31 cellular contexts compared by ENCODE assay signal in the genomic region with DNA sequence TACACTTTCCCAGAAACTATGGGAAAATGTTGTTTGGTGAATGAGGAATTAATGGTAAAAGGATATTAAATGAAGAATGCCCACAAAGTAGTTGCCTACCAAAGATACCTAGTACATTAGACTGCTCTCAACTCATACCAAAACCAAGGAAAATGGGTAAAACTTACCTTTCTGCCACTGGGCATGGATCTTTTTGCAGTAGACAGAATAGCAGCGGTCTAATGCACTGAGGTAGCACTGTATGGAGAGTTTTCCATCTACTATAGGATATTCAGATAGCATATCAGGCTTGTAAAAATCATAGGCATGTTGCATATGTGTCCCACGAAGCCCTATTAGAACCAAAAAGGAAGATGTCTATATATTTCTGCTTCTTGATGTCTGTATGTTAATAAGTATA.
"Had no signal": no experiment of that assay in that cellular context is flagged by ENCODE, and none has a peak within 500 bp of the region (broad histone marks: within the 10 kb centered on the region; RNA-seq: fewer than 3 reads in every experiment).

No MANE protein-coding gene starts in this region.

- H3K4me1 ChIP-seq: ascending aorta, foreskin keratinocyte, gastrocnemius medialis had no signal

- DNase-seq: activated B cell treated with CpG ODN at 0.5 μM for 24 hours; activated CD4-positive, alpha-beta T cell treated with anti-CD3 and anti-CD28 coated beads for 48 hours; activated CD4-positive, alpha-beta T cell treated with anti-CD3 and anti-CD28 coated beads, Interleukin-2, amount 50 U/mL, for 1 hour; activated CD4-positive, alpha-beta T cell treated with anti-CD3 and anti-CD28 coated beads, Interleukin-2, amount 50 U/mL, for 48 hours; activated CD8-positive, alpha-beta memory T cell treated with anti-CD3 and anti-CD28 coated beads, Interleukin-2, amount 10 ng/mL, durations not matched to agents 7 days and 5 days; activated CD8-positive, alpha-beta memory T cell treated with anti-CD3 and anti-CD28 coated beads, Interleukin-2, amount 50 U/mL, for 4 hours; activated CD8-positive, alpha-beta T cell treated with anti-CD3 and anti-CD28 coated beads for 36 hours; activated gamma-delta T cell; activated naive CD4-positive, alpha-beta T cell; activated naive CD4-positive, alpha-beta T cell treated with anti-CD3 and anti-CD28 coated beads, Interleukin-2, amount 10 ng/mL, durations not matched to agents 7 days and 5 days; activated naive CD8-positive, alpha-beta T cell treated with anti-CD3 and anti-CD28 coated beads, Interleukin-2, amount 10 ng/mL, durations not matched to agents 7 days and 5 days; activated T-cell treated with anti-CD3 and anti-CD28 coated beads, Interleukin-2, amount 50 U/mL, for 1 hour; caudate nucleus; cortex of kidney; dermis blood vessel endothelial cell; effector CD4-positive, alpha-beta T cell; effector memory CD8-positive, alpha-beta T cell; erythroblast; foreskin keratinocyte; gastrocnemius medialis; glutamatergic neuron; heart left ventricle; T1000; WERI-Rb-1 had no signal

- ATAC-seq: activated CD4-positive, CD25-positive, alpha-beta regulatory T cell treated with anti-CD3 and anti-CD28 coated beads, Interleukin-2, amount 50 U/mL, for 24 hours; activated CD8-positive, alpha-beta memory T cell treated with anti-CD3 and anti-CD28 coated beads, Interleukin-2, amount 10 ng/mL, durations not matched to agents 7 days and 5 days; activated CD8-positive, alpha-beta T cell treated with anti-CD3 and anti-CD28 coated beads for 36 hours; activated naive CD4-positive, alpha-beta T cell treated with anti-CD3 and anti-CD28 coated beads, Interleukin-2, amount 50 U/mL, for 72 hours; effector memory CD8-positive, alpha-beta T cell; foreskin keratinocyte; gastrocnemius medialis; heart left ventricle had no signal

- H3K27me3 Mint-ChIP-seq: activated B cell treated with CpG ODN at 0.5 μM for 24 hours; activated CD8-positive, alpha-beta memory T cell treated with anti-CD3 and anti-CD28 coated beads, Interleukin-2, amount 10 ng/mL, durations not matched to agents 7 days and 5 days; activated CD8-positive, alpha-beta T cell treated with anti-CD3 and anti-CD28 coated beads for 36 hours; activated naive CD4-positive, alpha-beta T cell treated with anti-CD3 and anti-CD28 coated beads, Interleukin-2, amount 10 ng/mL, durations not matched to agents 7 days and 5 days; activated naive CD8-positive, alpha-beta T cell treated with anti-CD3 and anti-CD28 coated beads, Interleukin-2, amount 10 ng/mL, durations not matched to agents 7 days and 5 days; brain; effector memory CD8-positive, alpha-beta T cell had no signal

- H3K27ac ChIP-seq: ascending aorta, esophagus muscularis mucosa, foreskin keratinocyte, gastrocnemius medialis, heart left ventricle, WERI-Rb-1 had no signal

- H3K4me3 ChIP-seq: ascending aorta, esophagus muscularis mucosa, gastrocnemius medialis, heart left ventricle had no signal

- FAIRE-seq: bronchial epithelial cell, colon had no signal

- H3K27me3 ChIP-seq: ascending aorta, esophagus muscularis mucosa, foreskin keratinocyte, gastrocnemius medialis, heart left ventricle had no signal

- H3K9me3 Mint-ChIP-seq: activated B cell treated with CpG ODN at 0.5 μM for 24 hours; activated CD8-positive, alpha-beta T cell treated with anti-CD3 and anti-CD28 coated beads for 36 hours; activated naive CD4-positive, alpha-beta T cell treated with anti-CD3 and anti-CD28 coated beads, Interleukin-2, amount 10 ng/mL, durations not matched to agents 7 days and 5 days; activated naive CD4-positive, alpha-beta T cell treated with anti-CD3 and anti-CD28 coated beads, Interleukin-2, amount 50 U/mL, for 72 hours; activated naive CD8-positive, alpha-beta T cell treated with anti-CD3 and anti-CD28 coated beads, Interleukin-2, amount 10 ng/mL, durations not matched to agents 7 days and 5 days; brain; effector memory CD8-positive, alpha-beta T cell had no signal

- H3K4me3 Mint-ChIP-seq: activated B cell treated with CpG ODN at 0.5 μM for 24 hours; activated CD8-positive, alpha-beta memory T cell treated with anti-CD3 and anti-CD28 coated beads, Interleukin-2, amount 10 ng/mL, durations not matched to agents 7 days and 5 days; activated CD8-positive, alpha-beta T cell treated with anti-CD3 and anti-CD28 coated beads for 36 hours; activated naive CD4-positive, alpha-beta T cell treated with anti-CD3 and anti-CD28 coated beads, Interleukin-2, amount 10 ng/mL, durations not matched to agents 7 days and 5 days; activated naive CD8-positive, alpha-beta T cell treated with anti-CD3 and anti-CD28 coated beads, Interleukin-2, amount 10 ng/mL, durations not matched to agents 7 days and 5 days; effector memory CD8-positive, alpha-beta T cell had no signal

- H3K27ac Mint-ChIP-seq: activated B cell treated with CpG ODN at 0.5 μM for 24 hours; activated CD8-positive, alpha-beta memory T cell treated with anti-CD3 and anti-CD28 coated beads, Interleukin-2, amount 10 ng/mL, durations not matched to agents 7 days and 5 days; activated CD8-positive, alpha-beta T cell treated with anti-CD3 and anti-CD28 coated beads for 36 hours; activated naive CD4-positive, alpha-beta T cell treated with anti-CD3 and anti-CD28 coated beads, Interleukin-2, amount 10 ng/mL, durations not matched to agents 7 days and 5 days; activated naive CD4-positive, alpha-beta T cell treated with anti-CD3 and anti-CD28 coated beads, Interleukin-2, amount 50 U/mL, for 72 hours; activated naive CD8-positive, alpha-beta T cell treated with anti-CD3 and anti-CD28 coated beads, Interleukin-2, amount 10 ng/mL, durations not matched to agents 7 days and 5 days had no signal

- H3K9me3 ChIP-seq: ascending aorta, esophagus muscularis mucosa, gastrocnemius medialis, heart left ventricle had no signal
